ENCODE assay signal across 11 cellular contexts in genomic region chr15:101664303-101664913, GRCh38. TPM values are rescaled to one million over a fixed set of nuclear protein-coding genes. Genes with fewer than 3 reads are reported as not detected.
DNase-seq lines count a peak whose midpoint lies in the region; ATAC-seq and TF ChIP-seq lines count a peak whose summit lies in the region.
"Had no signal": no experiment of that assay in that cellular context is flagged by ENCODE, and none has a peak within 500 bp of the region (broad histone marks: within the 10 kb centered on the region; RNA-seq: fewer than 3 reads in every experiment).

No MANE protein-coding gene starts in this region.

- DNase-seq in AG08395 (ENCODE audit: low spot score) (peak; percentile 26), GM12864 (ENCODE audit: low read depth) (no peak), hepatocyte (ENCODE audit: low spot score) (no peak), ascending aorta (ENCODE audit: low spot score in 2 of 2) (no peak), SHP77 (lab: John Stamatoyannopoulos, UW) (no peak)
- DNase-seq: cortex of kidney, DMS79, NCI-H1105 had no signal

- no peaks in the 10 kb centered on the region for H3K9me2 ChIP-seq in hepatocyte (replicated peaks; ENCODE audit: insufficient read depth)

- H3K27me3 ChIP-seq in hepatocyte (no peaks in the 10 kb centered on the region), ascending aorta (no peaks in the 10 kb centered on the region)

- no peak for ATAC-seq in HG02610 (IDR thresholded peaks at IDR 0.05; ENCODE audit: unreplicated experiment)
- ATAC-seq in GM21360 (IDR thresholded peaks at IDR 0.05; ENCODE audit: unreplicated experiment) = no peak

- H2AFZ ChIP-seq in hepatocyte = no peak overlapping the region

- intact Hi-C loops in ascending aorta (cut with DNase I) = no loop called here

- H3K36me3 ChIP-seq in hepatocyte (replicated peaks; ENCODE audit: insufficient read depth, low read depth) = no peaks in the 10 kb centered on the region
- peaks cover 8 to 41% of the 10 kb centered on the region in 2 donors for H3K36me3 ChIP-seq in ascending aorta

- H3K4me2 ChIP-seq in hepatocyte = no peak overlapping the region

- TF ChIP-seq CTCF in GM12864 (IDR thresholded peaks at IDR 0.05; ENCODE audit: low read depth, low read length, missing control alignments) (peak; percentile 8), VCaP (conservative IDR thresholded peaks at IDR 0.05) (peak; percentile 81), hepatocyte (IDR thresholded peaks at IDR 0.05; ENCODE audit: poor library complexity) (peak; percentile 29), ascending aorta (IDR thresholded peaks at IDR 0.05) (no peak)

- H3K9me3 ChIP-seq in hepatocyte (ENCODE audit: low read depth) (no peaks in the 10 kb centered on the region), ascending aorta (no peaks in the 10 kb centered on the region)

- no peaks in the 10 kb centered on the region for H4K20me1 ChIP-seq in hepatocyte (ENCODE audit: insufficient read depth, poor library complexity, severe bottlenecking)

- H3K79me2 ChIP-seq in hepatocyte = no peaks in the 10 kb centered on the region

- H3K27ac ChIP-seq in VCaP = no peak overlapping the region
- H3K27ac ChIP-seq in hepatocyte = no peak overlapping the region
- H3K27ac ChIP-seq in ascending aorta = no peak overlapping the region

- 83% methylated on average over 9 of the region's 9 CpGs for WGBS in hepatocyte (ENCODE audit: low lambda C conversion rate, missing lambda C conversion rate)

- no peak overlapping the region for H3K4me3 ChIP-seq in GM12864 (ENCODE audit: low read depth, low read length)
- H3K4me3 ChIP-seq in hepatocyte = no peak overlapping the region
- H3K4me3 ChIP-seq in ascending aorta = no peak overlapping the region

- H3K4me1 ChIP-seq in hepatocyte (ENCODE audit: insufficient read depth) (no peaks in the 10 kb centered on the region), ascending aorta (no peaks in the 10 kb centered on the region)

RNA-seq across cellular contexts. Expression of gene TM2D3, which starts 12.2 kb away (rescaled TPM):
- total RNA-seq in hepatocyte = 41.9 and 46.6 TPM in 2 replicates
- polyA plus RNA-seq in hepatocyte = 49.6 and 55.7 TPM in 2 replicates
- total RNA-seq in ascending aorta = 105 TPM

RNA-seq across cellular contexts. Expression of gene TARS3, which starts 59.9 kb away (rescaled TPM):
- 12.8 and 28.5 TPM in 2 replicates for total RNA-seq in hepatocyte
- polyA plus RNA-seq in hepatocyte = 9.7 and 10.6 TPM in 2 replicates
- total RNA-seq in ascending aorta = 39.5 TPM

Comparison
In these comparisons a context has a peak if more than half of its experiments do, and no peak if none do; other contexts are left out.
1. CTCF ChIP-seq: peak in GM12864 (single experiment), VCaP (single experiment) and hepatocyte (single experiment); none in ascending aorta (0 of 3).